ENCODE assay signal across 17 cellular contexts in genomic region chr19:48487544-48487943, GRCh38. TPM values are rescaled to one million over a fixed set of nuclear protein-coding genes. Genes with fewer than 3 reads are reported as not detected.
DNase-seq lines count a peak whose midpoint lies in the region; ATAC-seq, FAIRE-seq and TF ChIP-seq lines count a peak whose summit lies in the region.
"Had no signal": no experiment of that assay in that cellular context is flagged by ENCODE, and none has a peak within 500 bp of the region (broad histone marks: within the 10 kb centered on the region; RNA-seq: fewer than 3 reads in every experiment).

No MANE protein-coding gene starts in this region.

- no peak overlapping the region for H3K4ac ChIP-seq in mesenchymal stem cell (ENCODE audit: low read depth in 1 of 2, low read length in 2 of 2)

- WGBS in K562 (ENCODE audit: insufficient coverage, low coverage, missing lambda C conversion rate) = 57% methylated on average over 6 of the region's 6 CpGs
- WGBS in mesenchymal stem cell = 85% methylated on average over 6 of the region's 6 CpGs
- WGBS in stomach, 5 donors = 50 to 68% (median 60%) methylated on average over 6 of the region's 6 CpGs

- DNase-seq in HT-29 (ENCODE audit: low spot score) = peak; percentile 78
- DNase-seq in K562 (ENCODE audit: extremely low read depth in 1 of 4, low spot score in 3 of 4) = no peak
- DNase-seq in mesenchymal stem cell = no peak
- no peak for DNase-seq in stomach
- no peak for DNase-seq in HUDEP-2 (lab: John Stamatoyannopoulos, UW; ENCODE audit: unreplicated experiment in 76 of 76)
- no peak for DNase-seq in glomerular visceral epithelial cell (ENCODE audit: extremely low spot score)
- DNase-seq in NK-92 treated with Interleukin-12 subunit alpha and Interleukin-12 subunit beta, amount 100 ng/mL, for 24 hours (lab: John Stamatoyannopoulos, UW) = no peak
- DNase-seq: activated CD4-positive, alpha-beta T cell treated with anti-CD3 and anti-CD28 coated beads for 48 hours; activated naive CD4-positive, alpha-beta T cell treated with anti-CD3 and anti-CD28 coated beads, Interleukin-2, amount 10 ng/mL, durations not matched to agents 7 days and 5 days; brain microvascular endothelial cell; DND-41; mesendoderm; NCI-H146; NCI-H2227 treated with DMSO at 0.1 percent for 48 hours had no signal

- H3K9me1 ChIP-seq in K562 (ENCODE audit: control insufficient read depth, insufficient read depth, low read length) = no peaks in the 10 kb centered on the region

- H3K4me3 ChIP-seq in K562 (no peak overlapping the region), mesenchymal stem cell (ENCODE audit: insufficient read depth in 1 of 2, low read depth in 1 of 2, low read length in 2 of 2) (no peak overlapping the region), stomach (no peak overlapping the region)

- H3K9ac ChIP-seq in K562 (ENCODE audit: insufficient read depth in 1 of 2, low read depth in 2 of 2, low read length in 2 of 2) (peak overlapping the region in 1 of 2 experiments; percentile 43; a peak in 2 of 4 replicates), mesenchymal stem cell (ENCODE audit: low read length) (no peak overlapping the region)

- H3K79me1 ChIP-seq in mesenchymal stem cell (replicated peaks; ENCODE audit: low read length, poor library complexity, severe bottlenecking) = no peaks in the 10 kb centered on the region

- no peak overlapping the region for H3K18ac ChIP-seq in mesenchymal stem cell (ENCODE audit: low read depth in 1 of 2, low read length in 2 of 2)

- no peak for TF ChIP-seq RAD21 in K562 (CRISPR knock-in tag; conservative IDR thresholded peaks at IDR 0.05 in 1 of 2, IDR thresholded peaks at IDR 0.05 in 1 of 2)

- POLR2A ChIA-PET in K562 (lab: Yijun Ruan, JAX) = interaction anchor here (0.5 to 1.2 kb wide), 7 partner anchors 9 to 146 kb away, joined by 3 to 9 read pairs (median 3); no protein-coding TSS in a partner anchor

- peak overlapping the region; percentile 23 for H4K8ac ChIP-seq in mesenchymal stem cell (ENCODE audit: low read length)

- H2BK120ac ChIP-seq in mesenchymal stem cell (ENCODE audit: low read depth, low read length) = no peak overlapping the region

- intact Hi-C loops in K562 (cut with micrococcal nuclease) = no loop called here
- intact Hi-C loops in stomach (cut with DNase I; ENCODE audit: low total_unique reads) = loop anchor here (5.0 kb wide), 1 partner anchor 100 kb away; no protein-coding TSS in a partner anchor

- H3K9me3 ChIP-seq in K562 (replicated peaks; ENCODE audit: control insufficient read depth, insufficient read depth, low read depth, low read length) = no peaks in the 10 kb centered on the region
- no peaks in the 10 kb centered on the region for H3K9me3 ChIP-seq in mesenchymal stem cell (ENCODE audit: control insufficient read depth, low read length)
- H3K9me3 ChIP-seq in stomach = no peaks in the 10 kb centered on the region

- H3K36me3 ChIP-seq in K562 (ENCODE audit: control insufficient read depth, insufficient read depth, low read length) (peaks cover 2% of the 10 kb centered on the region; the same call in 1 of the 3 replicates), mesenchymal stem cell (ENCODE audit: control insufficient read depth in 1 of 2, insufficient read depth in 2 of 2, low read depth in 1 of 2, low read length in 2 of 2) (no peaks in the 10 kb centered on the region), stomach (no peaks in the 10 kb centered on the region)
- H3K36me3 ChIP-seq: brain microvascular endothelial cell had no signal

- ATAC-seq in K562 = no peak

- H4K20me1 ChIP-seq in K562 (replicated peaks; ENCODE audit: control insufficient read depth, insufficient read depth, low read length) = 0 out of 2 replicates have a peak, but pooled peaks cover 3% of the 10 kb centered on the region

- H2AK5ac ChIP-seq in mesenchymal stem cell (ENCODE audit: low read length, severe bottlenecking) = no peak overlapping the region

- no peak overlapping the region for H3K23ac ChIP-seq in mesenchymal stem cell (ENCODE audit: low read length in 2 of 2)

- peak overlapping the region; percentile 59 for H2BK5ac ChIP-seq in mesenchymal stem cell (ENCODE audit: low read depth, low read length, poor library complexity, severe bottlenecking)

- H3K27me3 ChIP-seq in K562 (ENCODE audit: control insufficient read depth in 2 of 2, insufficient read depth in 2 of 2, low read length in 2 of 2) = no peaks in the 10 kb centered on the region
- H3K27me3 ChIP-seq in mesenchymal stem cell (ENCODE audit: control insufficient read depth in 1 of 2, insufficient read depth in 1 of 2, low read length in 2 of 2) = peaks cover 19 to 24% of the 10 kb centered on the region in 2 experiments
- H3K27me3 ChIP-seq in stomach = peaks cover 0 to 21% (median 4%) of the 10 kb centered on the region in 3 donors
- H3K27me3 ChIP-seq: brain microvascular endothelial cell had no signal

- TF ChIP-seq POLR2A in K562 (conservative IDR thresholded peaks at IDR 0.05) = no peak
- TF ChIP-seq POLR2A in stomach (IDR thresholded peaks at IDR 0.05) = no peak

- TF ChIP-seq CTCF in K562 (IDR thresholded peaks at IDR 0.05 in 2 of 3, conservative IDR thresholded peaks at IDR 0.05 in 1 of 3; ENCODE audit: insufficient read depth in 2 of 3, low read depth in 1 of 3, low read length in 3 of 3) (no peak), stomach (IDR thresholded peaks at IDR 0.05) (no peak)

- in situ Hi-C loops in K562 (cut with MboI) = no loop called here

- no peak overlapping the region for H2BK15ac ChIP-seq in mesenchymal stem cell (ENCODE audit: low read depth, poor library complexity, severe bottlenecking)

- H3K79me2 ChIP-seq in K562 (ENCODE audit: control insufficient read depth, insufficient read depth, low read length) = no peaks in the 10 kb centered on the region

- FAIRE-seq in K562 (lab: Jason Lieb, UNC) = no peak

- CTCF ChIA-PET in K562 (lab: Yijun Ruan, JAX; ENCODE audit: low intra/inter-chr PET ratio) = no interaction called here

- H3K27ac ChIP-seq in K562 (ENCODE audit: extremely low read depth, low read depth, low read length) (no peak overlapping the region), mesenchymal stem cell (ENCODE audit: low read length, poor library complexity, severe bottlenecking) (no peak overlapping the region), stomach (peak overlapping the region in 4 of 5 donors; percentile 30 to 80 (median 46))
- H3K27ac ChIP-seq: brain microvascular endothelial cell, HL-60 had no signal

- no peak for TF ChIP-seq EP300 in K562 (IDR thresholded peaks at IDR 0.05; ENCODE audit: low read length)
- TF ChIP-seq EP300 in stomach (IDR thresholded peaks at IDR 0.05) = no peak

- BruUV-seq in K562 (replicated peaks; lab: Mats Ljungman, UMichigan) = no TSS peak

- H2AFZ ChIP-seq in K562 (ENCODE audit: low read depth, low read length) = no peak overlapping the region
- no peak overlapping the region for H2AFZ ChIP-seq in mesenchymal stem cell (ENCODE audit: low read depth, low read length)

- no peak overlapping the region for H4K91ac ChIP-seq in mesenchymal stem cell (ENCODE audit: low read length)

- H3K4me1 ChIP-seq in K562 (replicated peaks in 1 of 2; ENCODE audit: control insufficient read depth in 2 of 2, insufficient read depth in 2 of 2, low read length in 2 of 2) = peaks cover 25 to 35% of the 10 kb centered on the region in 2 experiments
- H3K4me1 ChIP-seq in mesenchymal stem cell (ENCODE audit: control insufficient read depth, insufficient read depth, low read depth, low read length) = peaks cover 32% of the 10 kb centered on the region
- peaks cover 25 to 63% (median 46%) of the 10 kb centered on the region in 4 donors for H3K4me1 ChIP-seq in stomach

- no peak overlapping the region for H3K14ac ChIP-seq in mesenchymal stem cell (ENCODE audit: low read length in 2 of 2)

- H2BK12ac ChIP-seq in mesenchymal stem cell (ENCODE audit: low read length in 2 of 2) = no peak overlapping the region

- no peak overlapping the region for H3K4me2 ChIP-seq in K562 (ENCODE audit: insufficient read depth, low read length)
- H3K4me2 ChIP-seq in mesenchymal stem cell (ENCODE audit: low read length, poor library complexity, severe bottlenecking) = no peak overlapping the region

RNA-seq across cellular contexts. Expression of gene CYTH2, which starts 18.4 kb away (rescaled TPM):
- 145 and 154 TPM in 2 replicates for total RNA-seq in HT-29 (2014; rRNA removed; shearing (Covaris generic))
- total RNA-seq in K562 (2011; cell fraction: chromatin; rRNA removed; ENCODE audit: low replicate concordance) = 79.5 and 196 TPM in 2 replicates
- 87.7 and 88.8 TPM in 2 replicates for total RNA-seq in K562 (2011; cell fraction: nucleolus; rRNA removed)
- total RNA-seq in K562 (2011; cell fraction: nucleoplasm; rRNA removed) = 87.0 and 108 TPM in 2 replicates
- total RNA-seq in K562 (2014; rRNA removed) (31.8 and 34.9 TPM in 2 replicates), K562 (2014; rRNA removed; fragmentation: Illumina TruSeq; extraction: Trizol) (14.7 and 15.9 TPM in 2 replicates), K562 (2015; rRNA removed; fragmentation: Illumina TruSeq; extraction: Trizol) (19.3 and 20.3 TPM in 2 replicates), K562 (2021) (37.8 and 43.8 TPM in 2 replicates), stomach (100 to 1,000 TPM in 2 of 5 donors, 10 to 100 TPM in 3; 39.3 to 229 (median 75.9) TPM)
- polyA plus RNA-seq in K562 (2011; rRNA removed) (23.8 and 34.3 TPM in 2 replicates), K562 (2014; fragmentation: Illumina TruSeq; extraction: Trizol) (31.5 and 33.7 TPM in 2 replicates), K562 (2014; fragmentation: Nextera tagmentation; extraction: Ambion mirVana) (1 to 10 TPM; 1.8 to 4.0 TPM), K562 (2014; rRNA removed) (38.1 and 45.2 TPM in 2 replicates), stomach (10 to 100 TPM; 46.3 to 63.7 (median 48.8) TPM)
- polyA plus RNA-seq in K562 (2011; cell fraction: cytosol; rRNA removed) = 28.3 and 30.8 TPM in 2 replicates
- 96.2 and 120 TPM in 2 replicates for polyA plus RNA-seq in K562 (2011; cell fraction: nucleus; rRNA removed)
- 34.7 and 66.7 TPM in 2 replicates for polyA plus RNA-seq in K562 (2012)
- polyA minus RNA-seq in K562 (2011; rRNA and poly(A)+ RNA removed) = 22.5 and 23.2 TPM in 2 replicates
- 13.0 and 20.7 TPM in 2 replicates for polyA minus RNA-seq in K562 (2011; cell fraction: cytosol; rRNA and poly(A)+ RNA removed)
- 33.0 and 46.9 TPM in 2 replicates for polyA minus RNA-seq in K562 (2011; cell fraction: nucleus; rRNA and poly(A)+ RNA removed)
- 47.7 TPM for polyA plus RNA-seq in mesenchymal stem cell (2013, experiment 1 of 2)
- 45.1 TPM for polyA plus RNA-seq in mesenchymal stem cell (2013, experiment 2 of 2)

RNA-seq across cellular contexts. Expression of gene LMTK3, which starts 24.1 kb away (rescaled TPM):
- total RNA-seq in HT-29 (2014; rRNA removed; shearing (Covaris generic)) = 11.4 and 12.2 TPM in 2 replicates
- total RNA-seq in K562 (2011; cell fraction: chromatin; rRNA removed; ENCODE audit: low replicate concordance) = 1.5 and 3.5 TPM in 2 replicates
- 3.8 and 4.1 TPM in 2 replicates for total RNA-seq in K562 (2011; cell fraction: nucleolus; rRNA removed)
- 1.5 and 2.4 TPM in 2 replicates for total RNA-seq in K562 (2011; cell fraction: nucleoplasm; rRNA removed)
- total RNA-seq in K562 (2014; rRNA removed) (4.9 and 5.1 TPM in 2 replicates), K562 (2014; rRNA removed; fragmentation: Illumina TruSeq; extraction: Trizol) (0.45 and 0.76 TPM in 2 replicates), K562 (2015; rRNA removed; fragmentation: Illumina TruSeq; extraction: Trizol) (2.0 and 2.5 TPM in 2 replicates), K562 (2021) (10.2 and 12.3 TPM in 2 replicates), stomach (10 to 100 TPM in 1 of 5 donors, 1 to 10 TPM in 1, under 1 TPM in 2, not detected in 1; 0.45 to 23.5 (median 1.1) TPM)
- polyA plus RNA-seq in K562 (2011; rRNA removed) (0.35 and 0.66 TPM in 2 replicates), K562 (2014; fragmentation: Illumina TruSeq; extraction: Trizol) (1.1 and 2.1 TPM in 2 replicates), K562 (2014; fragmentation: Nextera tagmentation; extraction: Ambion mirVana) (not detected), K562 (2014; rRNA removed) (2.8 and 3.3 TPM in 2 replicates), stomach (1 to 10 TPM; 1.1 to 3.5 (median 2.8) TPM)
- polyA plus RNA-seq in K562 (2011; cell fraction: cytosol; rRNA removed) = 0.53 and 1.7 TPM in 2 replicates
- 1.5 and 2.7 TPM in 2 replicates for polyA plus RNA-seq in K562 (2011; cell fraction: nucleus; rRNA removed)
- polyA plus RNA-seq in K562 (2012) = 3.7 and 4.7 TPM in 2 replicates
- 0.14 and 0.15 TPM in 2 replicates for polyA minus RNA-seq in K562 (2011; rRNA and poly(A)+ RNA removed)
- polyA minus RNA-seq in K562 (2011; cell fraction: cytosol; rRNA and poly(A)+ RNA removed) = 2.3 and 3.2 TPM in 2 replicates
- polyA minus RNA-seq in K562 (2011; cell fraction: nucleus; rRNA and poly(A)+ RNA removed) = 1.1 and 1.2 TPM in 2 replicates
- polyA plus RNA-seq in mesenchymal stem cell (2013, experiment 1 of 2) = 0.66 TPM
- polyA plus RNA-seq in mesenchymal stem cell (2013, experiment 2 of 2) = 0.55 TPM
- total RNA-seq: SK-MEL-5, subcutaneous adipose tissue had no signal

RNA-seq across cellular contexts. Expression of gene KCNJ14, which starts 32.2 kb away (rescaled TPM):
- 2.7 and 3.6 TPM in 2 replicates for total RNA-seq in HT-29 (2014; rRNA removed; shearing (Covaris generic))
- total RNA-seq in K562 (2011; cell fraction: chromatin; rRNA removed; ENCODE audit: low replicate concordance) = 5.6 and 11.8 TPM in 2 replicates
- 6.8 and 8.0 TPM in 2 replicates for total RNA-seq in K562 (2011; cell fraction: nucleolus; rRNA removed)
- 6.1 and 6.6 TPM in 2 replicates for total RNA-seq in K562 (2011; cell fraction: nucleoplasm; rRNA removed)
- total RNA-seq in K562 (2014; rRNA removed) (0.18 and 0.41 TPM in 2 replicates), K562 (2014; rRNA removed; fragmentation: Illumina TruSeq; extraction: Trizol) (0.45 and 0.47 TPM in 2 replicates), K562 (2015; rRNA removed; fragmentation: Illumina TruSeq; extraction: Trizol) (0.76 and 0.94 TPM in 2 replicates), K562 (2021) (1.4 and 1.6 TPM in 2 replicates), stomach (1 to 10 TPM in 2 of 5 donors, under 1 TPM in 1, not detected in 2; 0.92 to 4.6 (median 1.0) TPM)
- polyA plus RNA-seq in K562 (2011; rRNA removed) (0.54 and 0.74 TPM in 2 replicates), K562 (2014; fragmentation: Illumina TruSeq; extraction: Trizol) (0.46 and 0.49 TPM in 2 replicates), K562 (2014; fragmentation: Nextera tagmentation; extraction: Ambion mirVana) (under 1 TPM; 0.15 to 0.38 TPM), K562 (2014; rRNA removed) (0.59 and 1.2 TPM in 2 replicates), stomach (under 1 TPM in 2 of 3 donors, not detected in 1; 0.19 to 0.75 TPM)
- 0.37 and 0.38 TPM in 2 replicates for polyA plus RNA-seq in K562 (2011; cell fraction: cytosol; rRNA removed)
- 2.4 and 2.6 TPM in 2 replicates for polyA plus RNA-seq in K562 (2011; cell fraction: nucleus; rRNA removed)
- 0.52 and 0.83 TPM in 2 replicates for polyA plus RNA-seq in K562 (2012)
- 0.91 and 1.2 TPM in 2 replicates for polyA minus RNA-seq in K562 (2011; rRNA and poly(A)+ RNA removed)
- 1.0 and 1.3 TPM in 2 replicates for polyA minus RNA-seq in K562 (2011; cell fraction: cytosol; rRNA and poly(A)+ RNA removed)
- 0.89 and 1.3 TPM in 2 replicates for polyA minus RNA-seq in K562 (2011; cell fraction: nucleus; rRNA and poly(A)+ RNA removed)
- polyA plus RNA-seq in mesenchymal stem cell (2013, experiment 1 of 2) = 0.25 TPM
- 0.21 TPM for polyA plus RNA-seq in mesenchymal stem cell (2013, experiment 2 of 2)

RNA-seq across cellular contexts. Expression of gene GRWD1, which starts 41.8 kb away (rescaled TPM):
- total RNA-seq in HT-29 (2014; rRNA removed; shearing (Covaris generic)) = 96.1 and 120 TPM in 2 replicates
- total RNA-seq in K562 (2011; cell fraction: chromatin; rRNA removed; ENCODE audit: low replicate concordance) = 26.3 and 57.2 TPM in 2 replicates
- total RNA-seq in K562 (2011; cell fraction: nucleolus; rRNA removed) = 42.0 and 43.3 TPM in 2 replicates
- total RNA-seq in K562 (2011; cell fraction: nucleoplasm; rRNA removed) = 29.6 and 33.7 TPM in 2 replicates
- 44.0 and 48.7 TPM in 2 replicates for total RNA-seq in K562 (2014; rRNA removed)
- total RNA-seq in K562 (2014; rRNA removed; fragmentation: Illumina TruSeq; extraction: Trizol) = 20.4 and 21.2 TPM in 2 replicates
- total RNA-seq in K562 (2015; rRNA removed; fragmentation: Illumina TruSeq; extraction: Trizol) = 47.2 and 50.6 TPM in 2 replicates
- total RNA-seq in K562 (2021) = 87.2 and 88.2 TPM in 2 replicates
- 22.2 and 22.4 TPM in 2 replicates for polyA plus RNA-seq in K562 (2011; rRNA removed)
- 20.0 and 52.3 TPM in 2 replicates for polyA plus RNA-seq in K562 (2011; cell fraction: cytosol; rRNA removed)
- polyA plus RNA-seq in K562 (2011; cell fraction: nucleus; rRNA removed) = 13.5 and 20.7 TPM in 2 replicates
- 26.6 and 47.2 TPM in 2 replicates for polyA plus RNA-seq in K562 (2012)
- 24.5 and 44.3 TPM in 2 replicates for polyA plus RNA-seq in K562 (2014; fragmentation: Illumina TruSeq; extraction: Trizol)
- polyA plus RNA-seq in K562 (2014; fragmentation: Nextera tagmentation; extraction: Ambion mirVana) = 1 to 10 TPM; 1.5 to 2.6 TPM
- 51.4 and 55.4 TPM in 2 replicates for polyA plus RNA-seq in K562 (2014; rRNA removed)
- 11.4 and 14.9 TPM in 2 replicates for polyA minus RNA-seq in K562 (2011; rRNA and poly(A)+ RNA removed)
- polyA minus RNA-seq in K562 (2011; cell fraction: cytosol; rRNA and poly(A)+ RNA removed) = 25.1 and 33.2 TPM in 2 replicates
- polyA minus RNA-seq in K562 (2011; cell fraction: nucleus; rRNA and poly(A)+ RNA removed) = 12.3 and 17.1 TPM in 2 replicates
- 10.0 TPM for polyA plus RNA-seq in mesenchymal stem cell (2013, experiment 1 of 2)
- polyA plus RNA-seq in mesenchymal stem cell (2013, experiment 2 of 2) = 9.0 TPM
- total RNA-seq in stomach = 10 to 100 TPM in 4 of 5 donors, 1 to 10 TPM in 1; 5.8 to 49.4 (median 18.5) TPM
- 10 to 100 TPM in 2 of 3 donors, 1 to 10 TPM in 1; 7.6 to 13.9 (median 12.8) TPM for polyA plus RNA-seq in stomach

Comparison
In these comparisons a context has a peak if more than half of its experiments do, and no peak if none do; other contexts are left out.
1. H3K27ac ChIP-seq: peak in stomach (4 of 5); none in K562 (single experiment) and mesenchymal stem cell (single experiment).